In the genomic region with DNA sequence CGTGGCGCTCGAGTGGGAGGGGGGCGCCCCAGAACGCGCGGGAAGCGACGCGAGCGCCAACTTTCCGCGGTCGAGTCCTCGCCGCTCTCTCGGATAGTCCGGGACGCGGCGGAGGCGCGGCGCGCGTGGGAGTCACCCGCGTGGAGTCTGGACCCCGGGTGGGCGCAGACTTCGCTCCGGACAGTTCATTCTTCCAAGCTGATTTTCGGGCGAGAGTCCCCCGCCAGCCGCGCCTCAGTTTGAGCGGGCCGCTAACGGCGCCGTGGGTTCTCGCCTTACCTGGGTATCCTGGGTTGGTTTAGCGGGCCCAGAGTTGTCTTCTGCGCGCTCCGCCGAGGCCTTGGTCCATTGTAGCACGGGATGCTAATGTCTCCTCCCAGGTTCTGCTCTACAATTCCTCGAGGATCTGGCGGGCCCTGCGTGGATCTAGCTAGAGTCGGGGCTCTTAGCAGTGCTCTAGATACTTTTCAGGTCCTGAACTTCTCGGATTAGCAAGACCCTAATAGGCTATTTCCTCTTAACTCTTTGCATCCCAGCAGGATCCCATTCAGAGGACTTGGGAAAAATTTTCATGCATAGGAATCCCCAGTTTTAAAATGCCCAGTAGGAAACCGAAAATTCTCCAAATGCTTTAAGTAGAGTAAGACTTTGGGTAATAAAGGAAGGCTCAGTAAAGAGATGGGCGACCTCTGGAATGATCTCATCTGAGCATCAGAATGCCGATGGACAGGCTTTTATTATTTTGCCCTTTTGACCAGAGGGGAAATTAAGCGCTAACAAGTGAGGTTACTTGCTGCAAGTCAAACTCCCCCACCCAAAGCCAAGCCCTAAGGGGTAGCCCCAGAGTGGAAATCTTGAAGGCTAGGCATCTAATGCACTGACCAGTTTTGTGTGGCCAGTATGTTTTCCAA, we compare ENCODE assay signal across 8 cellular contexts. TPM values are rescaled to one million over a fixed set of nuclear protein-coding genes. Genes with fewer than 3 reads are reported as not detected.
DNase-seq lines count a peak whose midpoint lies in the region; ATAC-seq and TF ChIP-seq lines count a peak whose summit lies in the region.

No MANE protein-coding gene starts in this region.

- intact Hi-C loops in activated naive CD4-positive, alpha-beta T cell treated with anti-CD3 and anti-CD28 coated beads for 36 hours (cut with micrococcal nuclease), result loop anchor here (1.0 kb wide), 1 partner anchor 51 kb away; no protein-coding TSS in a partner anchor
- intact Hi-C loops in heart left ventricle (cut with DNase I) (loop anchor here in 6 of 10 donors (2.0 to 5.0 kb wide), 6 partner anchors 34 to 53 kb away; no protein-coding TSS in a partner anchor), prostate gland (cut with DNase I) (no loop called here)

- H3K4me3 Mint-ChIP-seq in CD8-positive, alpha-beta memory T cell, result peak overlapping the region; percentile 63 to 81 (median 74)
- peak overlapping the region; percentile 68 for H3K4me3 Mint-ChIP-seq in activated naive CD4-positive, alpha-beta T cell treated with anti-CD3 and anti-CD28 coated beads for 36 hours

- H4K20me1 ChIP-seq in Loucy (ENCODE audit: insufficient read depth, low read length, poor library complexity, severe bottlenecking), result peaks cover 4% of the 10 kb centered on the region

- ATAC-seq in heart left ventricle (peak; percentile 46 to 71 (median 54)), GM18867 (IDR thresholded peaks at IDR 0.05; ENCODE audit: unreplicated experiment) (no peak), GM21423 (IDR thresholded peaks at IDR 0.05; ENCODE audit: unreplicated experiment) (no peak), HG02938 (IDR thresholded peaks at IDR 0.05; ENCODE audit: unreplicated experiment) (no peak)

- no peaks in the 10 kb centered on the region for H3K36me3 ChIP-seq in CD8-positive, alpha-beta memory T cell (ENCODE audit: insufficient read depth, low read length)
- no peaks in the 10 kb centered on the region for H3K36me3 ChIP-seq in Loucy (ENCODE audit: insufficient read depth, low read length)
- no peaks in the 10 kb centered on the region for H3K36me3 ChIP-seq in heart left ventricle
- H3K36me3 ChIP-seq in prostate gland, result no peaks in the 10 kb centered on the region

- H3K9me3 Mint-ChIP-seq in CD8-positive, alpha-beta memory T cell, result no peaks in the 10 kb centered on the region
- H3K9me3 Mint-ChIP-seq in activated naive CD4-positive, alpha-beta T cell treated with anti-CD3 and anti-CD28 coated beads for 36 hours, result no peaks in the 10 kb centered on the region

- H3K27me3 ChIP-seq in CD8-positive, alpha-beta memory T cell (ENCODE audit: insufficient read depth, low read length, poor library complexity, severe bottlenecking), result peaks cover 35% of the 10 kb centered on the region
- H3K27me3 ChIP-seq in Loucy (ENCODE audit: insufficient read depth, low read length, poor library complexity, severe bottlenecking) (no peaks in the 10 kb centered on the region), heart left ventricle (peaks cover 0 to 63% (median 4%) of the 10 kb centered on the region in 9 donors), prostate gland (replicated peaks; ENCODE audit: insufficient read depth) (peaks cover 12% of the 10 kb centered on the region)

- H3K27ac Mint-ChIP-seq in CD8-positive, alpha-beta memory T cell, result no peak overlapping the region
- no peak overlapping the region for H3K27ac Mint-ChIP-seq in activated naive CD4-positive, alpha-beta T cell treated with anti-CD3 and anti-CD28 coated beads for 36 hours

- TF ChIP-seq CTCF in Loucy (conservative IDR thresholded peaks at IDR 0.05; ENCODE audit: low read length) (no peak), heart left ventricle (IDR thresholded peaks at IDR 0.05) (no peak), prostate gland (IDR thresholded peaks at IDR 0.05) (no peak)

- DNase-seq in CD8-positive, alpha-beta memory T cell, result peak in 2 of 5 donors; percentile 6 to 19
- DNase-seq in activated naive CD4-positive, alpha-beta T cell treated with anti-CD3 and anti-CD28 coated beads for 36 hours, result peak; percentile 10
- DNase-seq in heart left ventricle (peak in 3 of 5 donors; percentile 19 to 33 (median 30)), prostate gland (ENCODE audit: low spot score) (no peak)

- CTCF ChIA-PET in CD8-positive, alpha-beta memory T cell (lab: Charles Lee), result no interaction called here
- CTCF ChIA-PET in activated naive CD4-positive, alpha-beta T cell treated with anti-CD3 and anti-CD28 coated beads for 36 hours (lab: Charles Lee), result interaction anchor here (0.9 to 1.4 kb wide), 2 partner anchors 18 to 51 kb away, joined by 3 read pairs; no protein-coding TSS in a partner anchor

- POLR2A ChIA-PET in CD8-positive, alpha-beta memory T cell (lab: Charles Lee), result no interaction called here

- H3K27ac ChIP-seq in CD8-positive, alpha-beta memory T cell (ENCODE audit: low read depth, low read length), result no peak overlapping the region
- H3K27ac ChIP-seq in heart left ventricle, result peak overlapping the region; percentile 71 to 96 (median 90)
- peak overlapping the region; percentile 59 to 69 for H3K27ac ChIP-seq in prostate gland

- peak overlapping the region; percentile 73 for H3K4me2 ChIP-seq in Loucy (ENCODE audit: low read depth, low read length, poor library complexity, severe bottlenecking)

- no peaks in the 10 kb centered on the region for H3F3A ChIP-seq in Loucy (ENCODE audit: low read depth)

- peaks cover 12% of the 10 kb centered on the region for H3K4me1 ChIP-seq in CD8-positive, alpha-beta memory T cell (ENCODE audit: insufficient read depth, low read length)
- H3K4me1 ChIP-seq in Loucy (ENCODE audit: insufficient read depth, low read length, poor library complexity, severe bottlenecking) (peaks cover 4% of the 10 kb centered on the region), heart left ventricle (peaks cover 0 to 28% (median 10%) of the 10 kb centered on the region in 12 donors), prostate gland (replicated peaks) (no peaks in the 10 kb centered on the region)

- H3K36me3 Mint-ChIP-seq in CD8-positive, alpha-beta memory T cell, result peaks cover 0 to 2% (median 0%) of the 10 kb centered on the region in 3 donors
- no peaks in the 10 kb centered on the region for H3K36me3 Mint-ChIP-seq in activated naive CD4-positive, alpha-beta T cell treated with anti-CD3 and anti-CD28 coated beads for 36 hours (ENCODE audit: low read depth)

- H3K9me2 ChIP-seq in Loucy (replicated peaks; ENCODE audit: low read depth, low read length), result no peaks in the 10 kb centered on the region

- H3K4me1 Mint-ChIP-seq in CD8-positive, alpha-beta memory T cell, result peaks cover 10 to 16% (median 11%) of the 10 kb centered on the region in 3 donors
- peaks cover 10% of the 10 kb centered on the region for H3K4me1 Mint-ChIP-seq in activated naive CD4-positive, alpha-beta T cell treated with anti-CD3 and anti-CD28 coated beads for 36 hours (ENCODE audit: low read depth)

- no peak overlapping the region for H3K4me3 ChIP-seq in CD8-positive, alpha-beta memory T cell (ENCODE audit: low read length)
- H3K4me3 ChIP-seq in Loucy (ENCODE audit: low read length, poor library complexity, severe bottlenecking), result peak overlapping the region; percentile 79
- H3K4me3 ChIP-seq in heart left ventricle, result peak overlapping the region; percentile 63 to 91 (median 76)
- peak overlapping the region; percentile 37 to 44 for H3K4me3 ChIP-seq in prostate gland

- no peaks in the 10 kb centered on the region for H3K9me3 ChIP-seq in CD8-positive, alpha-beta memory T cell (ENCODE audit: low read length)
- H3K9me3 ChIP-seq in Loucy (ENCODE audit: insufficient read depth, low read depth, low read length) (no peaks in the 10 kb centered on the region), heart left ventricle (no peaks in the 10 kb centered on the region), prostate gland (no peaks in the 10 kb centered on the region)

- WGBS in heart left ventricle, 4 donors, result 4 to 6% (median 5%) methylated on average over 45 to 58 of the region's 58 CpGs
- WGBS in prostate gland, result 12% methylated on average over 33 of the region's 58 CpGs

- peak in 1 of 2 donors; percentile 2 for TF ChIP-seq POLR2A in heart left ventricle (IDR thresholded peaks at IDR 0.05)
- no peak for TF ChIP-seq POLR2A in prostate gland (IDR thresholded peaks at IDR 0.05)

- peaks cover 38% of the 10 kb centered on the region for H3K79me2 ChIP-seq in Loucy (ENCODE audit: insufficient read depth, low read length)

- peak overlapping the region; percentile 69 for H3K9ac ChIP-seq in Loucy (ENCODE audit: low read depth, low read length, poor library complexity, severe bottlenecking)

- H2AFZ ChIP-seq in Loucy (ENCODE audit: low read length), result peak overlapping the region; percentile 80

- peaks cover 61% of the 10 kb centered on the region in 2 donors for H3K27me3 Mint-ChIP-seq in CD8-positive, alpha-beta memory T cell
- peaks cover 38% of the 10 kb centered on the region for H3K27me3 Mint-ChIP-seq in activated naive CD4-positive, alpha-beta T cell treated with anti-CD3 and anti-CD28 coated beads for 36 hours (ENCODE audit: low read depth)

RNA-seq across cellular contexts. Expression of a gene that starts 0.5 kb away (rescaled TPM):
- total RNA-seq in CD8-positive, alpha-beta memory T cell, result 10 to 100 TPM in 1 of 2 experiments, 1 to 10 TPM in 1; 9.4 to 10.2 TPM
- not detected for polyA plus RNA-seq in CD8-positive, alpha-beta memory T cell
- total RNA-seq in activated naive CD4-positive, alpha-beta T cell treated with anti-CD3 and anti-CD28 coated beads for 36 hours, result 1 to 10 TPM; 2.5 TPM
- total RNA-seq in heart left ventricle (10 to 100 TPM; 16.8 to 60.8 (median 24.9) TPM), prostate gland (10 to 100 TPM in 1 of 2 donors, 1 to 10 TPM in 1; 5.3 to 18.3 TPM)
- polyA plus RNA-seq in heart left ventricle, result 10 to 100 TPM; 14.2 to 29.9 TPM

RNA-seq across cellular contexts. Expression of a gene that starts 17.1 kb away (rescaled TPM):
- not detected for total RNA-seq in CD8-positive, alpha-beta memory T cell
- polyA plus RNA-seq in CD8-positive, alpha-beta memory T cell, result 0.56 TPM
- total RNA-seq in activated naive CD4-positive, alpha-beta T cell treated with anti-CD3 and anti-CD28 coated beads for 36 hours, result not detected
- total RNA-seq in heart left ventricle (10 to 100 TPM in 5 of 9 donors, 1 to 10 TPM in 4; 4.3 to 23.7 (median 12.9) TPM), prostate gland (not detected)
- polyA plus RNA-seq in heart left ventricle, result 10 to 100 TPM; 14.3 to 30.9 TPM

Comparison
In these comparisons a context has a peak if more than half of its experiments do, and no peak if none do; other contexts are left out.
1. ATAC-seq: peak in heart left ventricle (4 of 4); none in GM18867 (single experiment), GM21423 (single experiment) and HG02938 (single experiment).